In the genomic region with DNA sequence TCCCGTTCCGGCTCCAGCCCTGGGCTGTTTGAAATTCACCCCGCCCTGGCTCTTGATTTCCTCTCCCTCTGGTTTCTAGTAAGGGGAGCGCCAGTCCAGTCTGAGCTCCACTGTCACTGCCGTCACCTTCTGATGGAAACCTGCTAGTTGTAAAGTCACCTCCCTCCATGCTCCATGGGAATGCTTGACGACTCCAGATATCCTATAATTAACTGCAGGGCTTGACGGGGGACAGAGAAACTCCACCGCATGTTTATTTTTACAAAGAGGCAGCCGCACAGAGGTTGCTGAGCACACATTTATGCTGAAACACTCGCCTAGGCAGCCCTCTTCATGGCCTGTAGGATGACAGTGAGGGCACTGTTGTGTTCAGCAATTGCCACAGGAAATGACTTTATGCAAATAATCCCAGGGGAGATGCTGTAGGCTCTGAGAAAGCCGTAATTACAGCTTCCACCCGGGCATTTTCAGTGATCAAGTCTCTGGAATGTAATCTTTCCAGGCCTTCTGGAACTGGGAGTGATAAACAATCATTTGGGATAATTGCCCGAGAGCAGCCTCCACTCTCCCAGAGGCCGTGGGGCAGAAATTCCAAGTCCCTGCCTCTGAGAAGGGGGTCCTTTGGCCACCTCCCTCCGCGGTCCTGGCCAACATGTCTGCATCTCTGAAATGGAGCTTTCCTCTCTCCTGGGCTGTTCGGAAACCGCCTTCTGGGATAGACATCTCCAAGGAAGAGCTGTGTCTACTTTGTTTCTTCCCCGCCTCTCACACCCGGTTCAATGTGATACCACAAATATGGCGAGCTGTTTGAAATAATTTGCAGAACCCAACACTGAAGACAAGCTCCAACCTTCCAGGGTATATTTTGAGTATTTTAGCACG, we compare ENCODE assay signal across 8 cellular contexts.
DNase-seq lines count a peak whose midpoint lies in the region; ATAC-seq, FAIRE-seq and TF ChIP-seq lines count a peak whose summit lies in the region.

No MANE protein-coding gene starts in this region.

- H3K27ac ChIP-seq in small intestine (ENCODE audit: low read depth in 1 of 2, low read length in 1 of 2) = peak overlapping the region in 1 of 2 donors; percentile 56

- H3K9me3 ChIP-seq in small intestine (ENCODE audit: control insufficient read depth, low read depth) = no peaks in the 10 kb centered on the region

- H3K27ac Mint-ChIP-seq in brain (peak overlapping the region; percentile 43 to 95 (median 93)), osteocyte (ENCODE audit: unreplicated experiment) (peak overlapping the region; percentile 80)

- 62 to 79% (median 76%) methylated on average over 22 of the region's 22 CpGs for WGBS in small intestine, 3 donors

- DNase-seq in AG10803 (ENCODE audit: low read depth) = peak; percentile 59
- DNase-seq in osteocyte (ENCODE audit: extremely low spot score, unreplicated experiment) = no peak
- DNase-seq in small intestine = no peak
- no peak for DNase-seq in MV-4-11 (lab: John Stamatoyannopoulos, UW)
- no peak for DNase-seq in HK-2 (ENCODE audit: unreplicated experiment)

- no peak for FAIRE-seq in small intestine (lab: Jason Lieb, UNC)

- TF ChIP-seq POLR2A in GM19099 (IDR thresholded peaks at IDR 0.05; ENCODE audit: extremely low read depth, insufficient read length, low read depth) = peak; percentile 23

- H3K4me3 Mint-ChIP-seq in brain (peak overlapping the region in 3 of 5 experiments; percentile 8 to 60 (median 38)), osteocyte (ENCODE audit: unreplicated experiment) (no peak overlapping the region)

- no peaks in the 10 kb centered on the region for H3K36me3 ChIP-seq in small intestine (ENCODE audit: control insufficient read depth in 2 of 2, insufficient read depth in 2 of 2, low read length in 2 of 2)

- H3K36me3 Mint-ChIP-seq in brain (no peaks in the 10 kb centered on the region), osteocyte (ENCODE audit: unreplicated experiment) (no peaks in the 10 kb centered on the region)

- peak; percentile 45 for ATAC-seq in HG03097 (IDR thresholded peaks at IDR 0.05; ENCODE audit: low FRiP score, unreplicated experiment)

- H3K4me1 Mint-ChIP-seq in brain = peaks cover 61% of the 10 kb centered on the region
- peaks cover 30% of the 10 kb centered on the region for H3K4me1 Mint-ChIP-seq in osteocyte (ENCODE audit: unreplicated experiment)

- TF ChIP-seq CTCF in AG10803 (conservative IDR thresholded peaks at IDR 0.05; ENCODE audit: low read length) (no peak), brain (conservative IDR thresholded peaks at IDR 0.05) (no peak), osteocyte (IDR thresholded peaks at IDR 0.05) (no peak)

- H3K9me3 Mint-ChIP-seq in brain (peaks cover 2 to 15% (median 6%) of the 10 kb centered on the region in 5 experiments), osteocyte (ENCODE audit: unreplicated experiment) (peaks cover 6% of the 10 kb centered on the region)

- H3K27me3 Mint-ChIP-seq in brain = peaks cover 3% of the 10 kb centered on the region
- H3K27me3 Mint-ChIP-seq in osteocyte (ENCODE audit: unreplicated experiment) = no peaks in the 10 kb centered on the region

- H3K4me3 ChIP-seq in AG10803 (ENCODE audit: low read length) (no peak overlapping the region), small intestine (ENCODE audit: low read depth in 1 of 2, low read length in 2 of 2) (no peak overlapping the region)

- no peaks in the 10 kb centered on the region for H3K27me3 ChIP-seq in small intestine (ENCODE audit: control insufficient read depth in 2 of 2, insufficient read depth in 2 of 2, low read length in 2 of 2)

- peaks cover 0 to 3% of the 10 kb centered on the region in 2 donors for H3K4me1 ChIP-seq in small intestine (ENCODE audit: control insufficient read depth in 2 of 2, insufficient read depth in 1 of 2, low read depth in 1 of 2, low read length in 1 of 2)
